ENCODE assay signal across 9 cellular contexts in the genomic region with DNA sequence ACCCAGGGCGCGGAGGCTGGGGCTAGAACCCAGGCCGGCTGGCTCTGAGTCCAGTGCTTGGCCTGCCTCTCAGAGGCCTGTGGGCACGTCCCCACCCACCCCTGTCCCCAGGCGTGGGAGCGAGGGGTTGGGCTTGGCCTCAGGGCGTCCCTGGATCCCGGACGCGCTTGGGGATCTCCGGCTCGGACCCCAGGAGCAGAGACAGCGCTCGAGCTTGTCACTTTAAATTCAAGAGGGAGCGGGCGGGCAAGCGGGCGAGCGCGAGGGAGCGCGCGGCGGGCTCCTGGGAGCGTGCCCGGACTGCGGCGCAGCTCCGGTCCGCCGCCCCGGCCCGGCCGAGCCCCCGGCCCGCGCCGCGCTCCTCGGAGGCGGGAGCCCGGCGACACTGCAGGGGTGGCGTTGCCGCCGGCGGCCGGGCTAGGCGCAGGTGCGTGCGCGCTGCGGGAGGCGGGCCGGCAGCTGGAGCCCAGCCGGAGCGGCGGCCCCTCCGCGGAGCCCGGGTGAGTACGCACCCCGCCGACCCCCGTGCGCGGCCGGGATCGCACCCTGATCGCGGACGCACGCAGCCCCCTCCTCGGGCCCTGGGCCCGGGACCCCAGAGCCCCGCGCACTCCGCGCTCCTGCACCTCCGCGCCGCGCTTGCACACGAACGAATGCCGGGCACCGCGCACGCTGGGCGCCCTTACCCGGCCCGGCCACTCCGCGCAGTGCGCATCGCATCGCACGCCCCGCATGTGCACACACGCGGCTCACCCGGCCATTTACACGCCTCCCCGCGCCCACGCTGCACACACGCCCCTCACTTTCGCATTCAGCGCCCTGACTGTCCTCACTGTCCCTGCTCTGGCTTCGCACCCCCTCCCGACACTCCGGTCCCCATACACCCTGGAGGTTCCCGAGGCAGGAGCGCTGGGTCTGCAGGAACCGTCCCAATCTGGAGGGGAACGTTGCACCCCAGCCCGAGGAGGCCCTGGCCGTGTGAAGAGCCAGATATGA. TPM values are rescaled to one million over a fixed set of nuclear protein-coding genes. Genes with fewer than 3 reads are reported as not detected.
A peak's percentile ranks its signal among the peaks of the same experiment; 100 is the strongest.
DNase-seq lines count a peak whose midpoint lies in the region; ATAC-seq, FAIRE-seq and TF ChIP-seq lines count a peak whose summit lies in the region.
"Had no signal": no experiment of that assay in that cellular context is flagged by ENCODE, and none has a peak within 500 bp of the region (broad histone marks: within the 10 kb centered on the region; RNA-seq: fewer than 3 reads in every experiment).

A gene with protein sequence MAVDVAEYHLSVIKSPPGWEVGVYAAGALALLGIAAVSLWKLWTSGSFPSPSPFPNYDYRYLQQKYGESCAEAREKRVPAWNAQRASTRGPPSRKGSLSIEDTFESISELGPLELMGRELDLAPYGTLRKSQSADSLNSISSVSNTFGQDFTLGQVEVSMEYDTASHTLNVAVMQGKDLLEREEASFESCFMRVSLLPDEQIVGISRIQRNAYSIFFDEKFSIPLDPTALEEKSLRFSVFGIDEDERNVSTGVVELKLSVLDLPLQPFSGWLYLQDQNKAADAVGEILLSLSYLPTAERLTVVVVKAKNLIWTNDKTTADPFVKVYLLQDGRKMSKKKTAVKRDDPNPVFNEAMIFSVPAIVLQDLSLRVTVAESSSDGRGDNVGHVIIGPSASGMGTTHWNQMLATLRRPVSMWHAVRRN (plus strand): TSS at position 174 of the 996 bp plus-strand sequence. CDS start 7,011 bp downstream, outside the sequence.

- H4K20me1 ChIP-seq in IMR-90 (ENCODE audit: insufficient read depth, low read length): no peaks in the 10 kb centered on the region
- H4K20me1 ChIP-seq in HepG2 (ENCODE audit: insufficient read depth, low read length): 0 out of 2 replicates have a peak, but pooled peaks cover 4% of the 10 kb centered on the region

- no peak within 1 kb of the TSS for H3K27ac ChIP-seq in IMR-90 (ENCODE audit: insufficient read depth, low read length)
- H3K27ac ChIP-seq in breast epithelium: peak within 1 kb of the TSS; percentile 88 to 90
- H3K27ac ChIP-seq in HepG2 (ENCODE audit: extremely low read length, insufficient read depth, low read length): no peak within 1 kb of the TSS
- H3K27ac ChIP-seq in thymus (ENCODE audit: low read depth): no peak within 1 kb of the TSS
- H3K27ac ChIP-seq in small intestine (ENCODE audit: low read depth in 1 of 2, low read length in 1 of 2): peak within 1 kb of the TSS in 1 of 2 donors; percentile 18

- in situ Hi-C loops in IMR-90 (cut with MboI; ENCODE audit: low sequenced_read_pairs): no loop called here
- in situ Hi-C loops in HepG2 (cut with HindIII; ENCODE audit: extremely low pct_ligation_motif_present, low pct_unique_long_range_greater_than_20kb): no loop called here

- no TSS peak for BruUV-seq in IMR-90 (replicated peaks; lab: Mats Ljungman, UMichigan)
- BruUV-seq in HepG2 (replicated peaks; lab: Mats Ljungman, UMichigan): no TSS peak

- 2% methylated on average over 55 of the region's 118 CpGs; no CpG with 5 or more reads in 1 of the 2 experiments for WGBS in IMR-90 (ENCODE audit: extremely low coverage in 2 of 2, insufficient read length in 1 of 2), 2 experiments
- WGBS in HepG2 (ENCODE audit: low lambda C conversion rate): 1% methylated on average over 10 of the region's 118 CpGs
- 4% methylated on average over 118 of the region's 118 CpGs for WGBS in thymus
- WGBS in small intestine, 3 donors: 2% methylated on average over 71 to 118 of the region's 118 CpGs

- DNase-seq in AG20443 (ENCODE audit: low spot score): peak; percentile 56
- no peak for DNase-seq in IMR-90
- DNase-seq in breast epithelium (ENCODE audit: low spot score in 2 of 2): no peak
- DNase-seq in HepG2 (ENCODE audit: low spot score): no peak
- no peak for DNase-seq in small intestine

- H3K9me3 ChIP-seq in IMR-90 (ENCODE audit: control insufficient read depth, insufficient read depth, low read length) (no peaks in the 10 kb centered on the region), breast epithelium (no peaks in the 10 kb centered on the region), HepG2 (ENCODE audit: low read length) (no peaks in the 10 kb centered on the region), thymus (ENCODE audit: control insufficient read depth) (peaks cover 1% of the 10 kb centered on the region), small intestine (ENCODE audit: control insufficient read depth, low read depth) (no peaks in the 10 kb centered on the region)

- H3K79me2 ChIP-seq in HepG2 (ENCODE audit: insufficient read depth, low read length): no peaks in the 10 kb centered on the region

- H3K79me1 ChIP-seq in IMR-90 (ENCODE audit: low read depth in 1 of 2, low read length in 2 of 2): no peaks in the 10 kb centered on the region

- H4K91ac ChIP-seq in IMR-90 (ENCODE audit: insufficient read depth, low read depth, low read length): 0 out of 2 replicates have a peak within 1 kb of the TSS, but pooled peaks have one; percentile 1

- H2BK20ac ChIP-seq in IMR-90 (ENCODE audit: low read depth, low read length): 0 out of 2 replicates have a peak within 1 kb of the TSS, but pooled peaks have one; percentile 57

- peak within 1 kb of the TSS; percentile 23; the same call in 1 of the 2 replicates for H3K18ac ChIP-seq in IMR-90 (ENCODE audit: low read depth, low read length)

- H2AK5ac ChIP-seq in IMR-90 (ENCODE audit: low read depth, low read length): peak within 1 kb of the TSS; percentile 37; the same call in 1 of the 2 replicates

- no peak within 1 kb of the TSS for H3K56ac ChIP-seq in IMR-90 (ENCODE audit: extremely low read depth, insufficient read depth, low read length)

- ATAC-seq in IMR-90 (ENCODE audit: low read depth): peak; percentile 70
- peak; percentile 44 for ATAC-seq in HepG2
- ATAC-seq in GM21367 (IDR thresholded peaks at IDR 0.05; ENCODE audit: unreplicated experiment): no peak
- no peak for ATAC-seq in HG03095 (IDR thresholded peaks at IDR 0.05; ENCODE audit: unreplicated experiment)

- H3K9me1 ChIP-seq in IMR-90 (ENCODE audit: insufficient read depth, low read length): no peaks in the 10 kb centered on the region

- peak within 1 kb of the TSS; percentile 33 for H2BK120ac ChIP-seq in IMR-90 (ENCODE audit: low read depth, low read length)

- peaks cover 9% of the 10 kb centered on the region; the same call in 1 of the 2 replicates for H3K4me1 ChIP-seq in IMR-90 (ENCODE audit: control insufficient read depth, insufficient read depth, low read length)
- H3K4me1 ChIP-seq in breast epithelium: peaks cover 0 to 11% of the 10 kb centered on the region in 2 donors
- peaks cover 18% of the 10 kb centered on the region for H3K4me1 ChIP-seq in HepG2 (ENCODE audit: insufficient read depth, low read length)
- H3K4me1 ChIP-seq in thymus (ENCODE audit: control insufficient read depth, insufficient read depth, low read length): peaks cover 6% of the 10 kb centered on the region
- peaks cover 2 to 6% of the 10 kb centered on the region in 2 donors for H3K4me1 ChIP-seq in small intestine (ENCODE audit: control insufficient read depth in 2 of 2, insufficient read depth in 1 of 2, low read depth in 1 of 2, low read length in 1 of 2)

- no peak within 1 kb of the TSS; the same call in 1 of the 2 replicates for H4K5ac ChIP-seq in IMR-90 (ENCODE audit: low read depth, low read length)

- TF ChIP-seq POLR2A in IMR-90 (IDR thresholded peaks at IDR 0.05; ENCODE audit: low read depth, low read length) (no peak), breast epithelium (IDR thresholded peaks at IDR 0.05) (no peak), HepG2 (IDR thresholded peaks at IDR 0.05; ENCODE audit: insufficient read depth in 1 of 2, low read depth in 2 of 2, low read length in 2 of 2) (no peak)

- H2BK15ac ChIP-seq in IMR-90 (ENCODE audit: low read depth, low read length): 0 out of 3 replicates have a peak within 1 kb of the TSS, but pooled peaks have one; percentile 27

- TF ChIP-seq CTCF in IMR-90 (conservative IDR thresholded peaks at IDR 0.05; ENCODE audit: low read depth, low read length) (no peak), breast epithelium (IDR thresholded peaks at IDR 0.05) (no peak), HepG2 (CRISPR knock-in tag; IDR thresholded peaks at IDR 0.05) (no peak)

- POLR2A ChIA-PET in IMR-90 (lab: Charles Lee; ENCODE audit: unreplicated experiment) (interaction anchor here (0.6 kb wide), 1 partner anchor 461 kb away, joined by 3 read pairs; no protein-coding TSS in a partner anchor), HepG2 (lab: Yijun Ruan, JAX) (interaction anchor here (2.0 kb wide), 1 partner anchor 181 kb away, joined by 4 read pairs; no protein-coding TSS in a partner anchor)

- peak within 1 kb of the TSS; percentile 48 for H3K4ac ChIP-seq in IMR-90 (ENCODE audit: low read depth, low read length)

- H4K8ac ChIP-seq in IMR-90 (ENCODE audit: low read depth in 2 of 2, low read length in 2 of 2): peak within 1 kb of the TSS in 1 of 2 experiments; percentile 52; a peak in 1 of 4 replicates

- FAIRE-seq in HepG2 (lab: Jason Lieb, UNC): no peak
- FAIRE-seq in small intestine (lab: Jason Lieb, UNC): no peak
- FAIRE-seq: colon had no signal

- intact Hi-C loops in IMR-90 (cut with micrococcal nuclease): no loop called here
- intact Hi-C loops in breast epithelium (cut with DNase I; ENCODE audit: low total_unique reads): no loop called here
- intact Hi-C loops in HepG2 (cut with micrococcal nuclease; ENCODE audit: unreplicated experiment): loop anchor here (1.0 kb wide), 1 partner anchor 26 kb away; no protein-coding TSS in a partner anchor

- H3K27me3 ChIP-seq in IMR-90 (ENCODE audit: control insufficient read depth, insufficient read depth, low read length) (peaks cover 13% of the 10 kb centered on the region), breast epithelium (peaks cover 0 to 3% of the 10 kb centered on the region in 2 donors), HepG2 (ENCODE audit: control insufficient read depth in 1 of 2, insufficient read depth in 2 of 2, low read length in 2 of 2) (peaks cover 12 to 44% of the 10 kb centered on the region in 2 experiments; a peak in 4 of 5 replicates), thymus (ENCODE audit: control insufficient read depth, insufficient read depth) (peaks cover 56% of the 10 kb centered on the region), small intestine (ENCODE audit: control insufficient read depth in 2 of 2, insufficient read depth in 2 of 2, low read length in 2 of 2) (peaks cover 0 to 12% of the 10 kb centered on the region in 2 donors)

- H3K4me2 ChIP-seq in IMR-90 (ENCODE audit: low read depth, low read length): peak within 1 kb of the TSS; percentile 52
- H3K4me2 ChIP-seq in HepG2 (ENCODE audit: low read depth, low read length): peak within 1 kb of the TSS; percentile 67

- H2BK5ac ChIP-seq in IMR-90 (ENCODE audit: low read depth, low read length, poor library complexity, severe bottlenecking): no peak within 1 kb of the TSS

- no peak within 1 kb of the TSS for H3K14ac ChIP-seq in IMR-90 (replicated peaks; ENCODE audit: low read depth, low read length)

- no peak for TF ChIP-seq EP300 in HepG2 (IDR thresholded peaks at IDR 0.05; ENCODE audit: low read depth in 2 of 2, low read length in 2 of 2)
- TF ChIP-seq EP300 in HepG2 (CRISPR knock-in tag; IDR thresholded peaks at IDR 0.05; ENCODE audit: borderline replicate concordance): no peak

- H3K9ac ChIP-seq in IMR-90 (ENCODE audit: low read depth, low read length) (no peak within 1 kb of the TSS), HepG2 (ENCODE audit: insufficient read depth, low read depth, low read length) (no peak within 1 kb of the TSS)

- dilution Hi-C loops in IMR-90 (cut with HindIII; ENCODE audit: low sequenced_read_pairs, unreplicated experiment): no loop called here

- H3K36me3 ChIP-seq in IMR-90 (ENCODE audit: control insufficient read depth, insufficient read depth, low read length) (no peaks in the 10 kb centered on the region), breast epithelium (no peaks in the 10 kb centered on the region), HepG2 (replicated peaks in 1 of 2; ENCODE audit: control insufficient read depth in 1 of 2, insufficient read depth in 2 of 2, low read length in 2 of 2) (no peaks in the 10 kb centered on the region), thymus (ENCODE audit: control insufficient read depth, insufficient read depth) (no peaks in the 10 kb centered on the region), small intestine (ENCODE audit: control insufficient read depth in 2 of 2, insufficient read depth in 2 of 2, low read length in 2 of 2) (no peaks in the 10 kb centered on the region)

- CTCF ChIA-PET in IMR-90 (lab: Yijun Ruan, JAX): no interaction called here
- CTCF ChIA-PET in HepG2 (lab: Yijun Ruan, JAX; ENCODE audit: low intra/inter-chr PET ratio, low total read pairs): no interaction called here

- TF ChIP-seq RAD21 in IMR-90 (IDR thresholded peaks at IDR 0.05; ENCODE audit: low read length): no peak
- no peak for TF ChIP-seq RAD21 in HepG2 (CRISPR knock-in tag; IDR thresholded peaks at IDR 0.05)

- H3K4me3 ChIP-seq in IMR-90 (ENCODE audit: insufficient read depth, low read depth, low read length): peak within 1 kb of the TSS; percentile 31
- peak within 1 kb of the TSS; percentile 31 to 82 (median 67) for H3K4me3 ChIP-seq in breast epithelium
- H3K4me3 ChIP-seq in HepG2 (replicated peaks in 1 of 3; ENCODE audit: insufficient read depth in 1 of 3, low read depth in 2 of 3, low read length in 3 of 3): peak within 1 kb of the TSS; percentile 40 to 67 (median 45); a peak in 5 of 6 replicates
- H3K4me3 ChIP-seq in thymus (ENCODE audit: low read length): peak within 1 kb of the TSS; percentile 23
- H3K4me3 ChIP-seq in small intestine (ENCODE audit: low read depth in 1 of 2, low read length in 2 of 2): peak within 1 kb of the TSS in 1 of 2 donors; percentile 50

- H3K23ac ChIP-seq in IMR-90 (ENCODE audit: low read depth, low read length): peak within 1 kb of the TSS; percentile 65

- peak within 1 kb of the TSS; percentile 89 for H2AFZ ChIP-seq in IMR-90 (replicated peaks; ENCODE audit: low read length, poor library complexity)
- H2AFZ ChIP-seq in HepG2 (ENCODE audit: low read length): no peak within 1 kb of the TSS

- H2AK9ac ChIP-seq in IMR-90 (replicated peaks; ENCODE audit: low read depth, low read length, poor library complexity): peak within 1 kb of the TSS; percentile 89

RNA-seq across cellular contexts. Expression of the gene that starts here (rescaled TPM):
- total RNA-seq in IMR-90 (2012; rRNA removed): 0.54 and 0.56 TPM in 2 replicates
- polyA plus RNA-seq in IMR-90 (2012; rRNA removed): 0.65 and 0.74 TPM in 2 replicates
- 0.53 and 0.81 TPM in 2 replicates for polyA plus RNA-seq in IMR-90 (2012; cell fraction: cytosol; rRNA removed)
- 1.4 and 1.6 TPM in 2 replicates for polyA plus RNA-seq in IMR-90 (2012; cell fraction: nucleus; rRNA removed; ENCODE audit: low replicate concordance)
- 10 to 100 TPM in 2 of 3 donors, under 1 TPM in 1; 0.16 to 30.3 (median 10.2) TPM for total RNA-seq in breast epithelium
- total RNA-seq in HepG2 (2016; rRNA removed; fragmentation: Illumina TruSeq; extraction: Trizol): 0.02 TPM in 1 of 2 replicates, not detected in the other
- total RNA-seq in HepG2 (2016; cell fraction: cytosol; rRNA removed; fragmentation: Illumina TruSeq; extraction: Trizol; ENCODE audit: low read depth): under 0.01 and 0.09 TPM in 2 replicates
- total RNA-seq in HepG2 (2016; cell fraction: insoluble cytoplasmic fraction; rRNA removed; fragmentation: Illumina TruSeq; extraction: Trizol): not detected in 2 replicates
- 0.03 TPM in 1 of 2 replicates, not detected in the other for total RNA-seq in HepG2 (2016; cell fraction: membrane; rRNA removed; fragmentation: Illumina TruSeq; extraction: Trizol)
- total RNA-seq in HepG2 (2016; cell fraction: nucleus; rRNA removed; fragmentation: Illumina TruSeq; extraction: Trizol): not detected in 2 replicates
- 0.01 and 0.07 TPM in 2 replicates for polyA plus RNA-seq in HepG2 (2011; rRNA removed)
- polyA plus RNA-seq in HepG2 (2011; cell fraction: cytosol; rRNA removed): 0.03 TPM in 2 replicates
- polyA plus RNA-seq in HepG2 (2011; cell fraction: nucleus; rRNA removed): 0.05 and 0.10 TPM in 2 replicates
- polyA plus RNA-seq in HepG2 (2012): 0.04 TPM in 2 replicates
- polyA plus RNA-seq in HepG2 (2016; cell fraction: cytosol; fragmentation: Illumina TruSeq; extraction: Trizol; ENCODE audit: low read depth): not detected in 2 replicates
- polyA plus RNA-seq in HepG2 (2016; cell fraction: insoluble cytoplasmic fraction; fragmentation: Illumina TruSeq; extraction: Trizol; ENCODE audit: low read depth): not detected in 2 replicates
- not detected in 2 replicates for polyA plus RNA-seq in HepG2 (2016; cell fraction: membrane; fragmentation: Illumina TruSeq; extraction: Trizol; ENCODE audit: low read depth)
- polyA plus RNA-seq in HepG2 (2016; cell fraction: nucleus; fragmentation: Illumina TruSeq; extraction: Trizol; ENCODE audit: insufficient read depth, low read depth): not detected in 2 replicates
- 0.02 and 20.9 TPM in 2 replicates for polyA minus RNA-seq in HepG2 (2011; rRNA and poly(A)+ RNA removed; ENCODE audit: low replicate concordance)
- 0.09 TPM in 1 of 2 replicates, not detected in the other for polyA minus RNA-seq in HepG2 (2011; cell fraction: cytosol; rRNA and poly(A)+ RNA removed)
- 0.26 TPM in 1 of 2 replicates, not detected in the other for polyA minus RNA-seq in HepG2 (2011; cell fraction: nucleus; rRNA and poly(A)+ RNA removed)
- polyA plus RNA-seq in thymus: 0.68 TPM
- polyA plus RNA-seq in small intestine: 1 to 10 TPM in 1 of 3 donors, under 1 TPM in 2; 0.22 to 3.1 (median 0.27) TPM

Comparison
In these comparisons a context has a peak if more than half of its experiments do, and no peak if none do; other contexts are left out.
1. ATAC-seq: peak in IMR-90 (single experiment) and HepG2 (single experiment); none in GM21367 (single experiment) and HG03095 (single experiment).
2. H3K27ac ChIP-seq: peak in breast epithelium (2 of 2); none in IMR-90 (single experiment), HepG2 (single experiment) and thymus (single experiment).